ENCODE assay signal across 24 cellular contexts in the genomic region with DNA sequence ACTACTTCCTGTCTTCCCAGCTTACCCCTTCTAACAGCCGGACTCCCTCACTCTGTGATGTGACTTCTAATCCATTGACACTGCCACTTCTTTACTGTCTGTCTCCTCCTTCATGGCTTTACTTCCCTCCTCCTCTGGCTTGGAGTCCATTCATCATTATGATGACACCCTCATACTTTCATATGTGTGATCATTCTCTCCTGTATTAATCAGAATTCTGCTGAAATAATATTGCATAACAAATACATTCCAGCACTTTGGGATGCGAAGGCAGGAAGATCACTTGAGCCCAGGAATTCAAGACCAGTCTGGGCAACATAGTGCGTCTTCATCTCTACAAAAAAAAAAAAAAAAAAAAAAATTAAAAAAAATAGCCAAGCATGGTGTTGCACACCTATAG.
A peak's percentile ranks its signal among the peaks of the same experiment; 100 is the strongest.
DNase-seq lines count a peak whose midpoint lies in the region; ATAC-seq and TF ChIP-seq lines count a peak whose summit lies in the region.
"Had no signal": no experiment of that assay in that cellular context is flagged by ENCODE, and none has a peak within 500 bp of the region (broad histone marks: within the 10 kb centered on the region; RNA-seq: fewer than 3 reads in every experiment).

No MANE protein-coding gene starts in this region.

- DNase-seq in MCF 10A (ENCODE audit: unreplicated experiment) (peak; percentile 30), breast epithelium (ENCODE audit: low spot score in 2 of 2) (no peak), mammary epithelial cell (peak; percentile 51), iris pigment epithelial cell (ENCODE audit: low read depth) (peak; percentile 62), HuH-7 (ENCODE audit: low spot score) (no peak), HuH-7.5 (ENCODE audit: low spot score) (no peak)
- DNase-seq in stimulated activated CD4-positive, alpha-beta T cell treated with anti-CD3 and anti-CD28 coated beads, Interleukin-12 subunit alpha, Interleukin-12 subunit beta, amount 100 ng/mL, for 4 hours: no peak
- DNase-seq: DMS53, Kasumi-1, MG63, NCI-H1417, NCI-H1694 treated with DMSO at 0.1 percent for 48 hours, NCI-H2081 treated with DMSO at 0.1 percent for 48 hours, NCI-H2171 treated with DMSO at 0.1 percent for 48 hours, NCI-H446, NCI-H526, OCI-M1 had no signal

- in situ Hi-C loops in mammary epithelial cell (cut with MboI; ENCODE audit: low sequenced_read_pairs in 2 of 2): no loop called here

- H3K27ac ChIP-seq in breast epithelium (no peak overlapping the region), mammary epithelial cell (ENCODE audit: insufficient read depth, low read depth, low read length) (no peak overlapping the region)
- H3K27ac ChIP-seq: 22Rv1, C4-2B, SJSA1 had no signal

- H3K9me3 Mint-ChIP-seq in MCF 10A (ENCODE audit: unreplicated experiment): peaks cover 2% of the 10 kb centered on the region

- no peak overlapping the region for H2AFZ ChIP-seq in mammary epithelial cell (ENCODE audit: low read depth, low read length)

- 86% methylated on average over 1 of the region's 3 CpGs for WGBS in mammary epithelial cell (ENCODE audit: low coverage, missing lambda C conversion rate)

- no peaks in the 10 kb centered on the region for H3K4me1 ChIP-seq in breast epithelium
- H3K4me1 ChIP-seq in mammary epithelial cell (ENCODE audit: insufficient read depth, low read length): peaks cover 4% of the 10 kb centered on the region
- H3K4me1 ChIP-seq: HAP-1, SJSA1 had no signal

- POLR2A ChIA-PET in MCF 10A (lab: Yijun Ruan, JAX): no interaction called here

- intact Hi-C loops in MCF 10A (cut with micrococcal nuclease): no loop called here
- intact Hi-C loops in breast epithelium (cut with DNase I; ENCODE audit: low total_unique reads): no loop called here
- intact Hi-C loops in mammary epithelial cell (cut with micrococcal nuclease): loop anchor here (2.0 to 5.0 kb wide), 2 partner anchors 37 to 122 kb away; no protein-coding TSS in a partner anchor

- H3K36me3 Mint-ChIP-seq in MCF 10A (ENCODE audit: insufficient read depth, unreplicated experiment): no peaks in the 10 kb centered on the region

- no peaks in the 10 kb centered on the region for H3K27me3 Mint-ChIP-seq in MCF 10A (ENCODE audit: insufficient read depth, unreplicated experiment)

- H3K4me2 ChIP-seq in mammary epithelial cell (ENCODE audit: insufficient read depth, low read depth, low read length): no peak overlapping the region

- H3K9me3 ChIP-seq in breast epithelium (no peaks in the 10 kb centered on the region), mammary epithelial cell (replicated peaks; ENCODE audit: insufficient read depth, low read length) (no peaks in the 10 kb centered on the region)
- H3K9me3 ChIP-seq: HAP-1, MG63, SJSA1 had no signal

- no peak for ATAC-seq in HG02870 (IDR thresholded peaks at IDR 0.05; ENCODE audit: unreplicated experiment)
- ATAC-seq: GM12878, Right ventricle myocardium inferior had no signal

- H3K4me3 ChIP-seq in breast epithelium (no peak overlapping the region), mammary epithelial cell (replicated peaks in 1 of 3; ENCODE audit: insufficient read depth in 1 of 3, low read depth in 2 of 3, low read length in 3 of 3) (no peak overlapping the region)
- H3K4me3 ChIP-seq: GM12878, HAP-1, MG63, SJSA1 had no signal

- H3K4me3 Mint-ChIP-seq in MCF 10A (ENCODE audit: unreplicated experiment): no peak overlapping the region

- no peak for TF ChIP-seq CTCF in MCF 10A (IDR thresholded peaks at IDR 0.05; ENCODE audit: unreplicated experiment)
- no peak for TF ChIP-seq CTCF in breast epithelium (IDR thresholded peaks at IDR 0.05)
- no peak for TF ChIP-seq CTCF in mammary epithelial cell (conservative IDR thresholded peaks at IDR 0.05 in 1 of 2, IDR thresholded peaks at IDR 0.05 in 1 of 2; ENCODE audit: extremely low read depth in 1 of 2, insufficient read depth in 1 of 2, low read depth in 1 of 2, low read length in 2 of 2)

- H3K27me3 ChIP-seq in breast epithelium: no peaks in the 10 kb centered on the region
- no peaks in the 10 kb centered on the region for H3K27me3 ChIP-seq in mammary epithelial cell (ENCODE audit: insufficient read depth, low read length)
- H3K27me3 ChIP-seq: MG63, SJSA1 had no signal

- no peaks in the 10 kb centered on the region for H3K79me2 ChIP-seq in mammary epithelial cell (ENCODE audit: insufficient read depth, low read length)

- no peak overlapping the region for H3K9ac ChIP-seq in mammary epithelial cell (ENCODE audit: insufficient read depth, low read length)

- dilution Hi-C loops in mammary epithelial cell (cut with HindIII; ENCODE audit: low sequenced_read_pairs): no loop called here

- peaks cover 6% of the 10 kb centered on the region for H3K4me1 Mint-ChIP-seq in MCF 10A (ENCODE audit: insufficient read depth, unreplicated experiment)

- CTCF ChIA-PET in MCF 10A (lab: Yijun Ruan, JAX) (interaction anchor here (0.6 to 1.0 kb wide), 2 partner anchors 35 to 43 kb away, joined by 3 to 5 read pairs; no protein-coding TSS in a partner anchor), mammary epithelial cell (lab: Charles Lee; ENCODE audit: low non-redundant PET) (no interaction called here)

- no peak for TF ChIP-seq POLR2A in breast epithelium (IDR thresholded peaks at IDR 0.05)

- no peak overlapping the region for H3K27ac Mint-ChIP-seq in MCF 10A (ENCODE audit: low read depth, unreplicated experiment)

- H3K36me3 ChIP-seq in breast epithelium: no peaks in the 10 kb centered on the region
- no peaks in the 10 kb centered on the region for H3K36me3 ChIP-seq in mammary epithelial cell (ENCODE audit: insufficient read depth, low read length)
- H3K36me3 ChIP-seq: HAP-1, MG63, SJSA1 had no signal

- no TSS peak for BruUV-seq in MCF 10A (replicated peaks; lab: Mats Ljungman, UMichigan)
- BruUV-seq in mammary epithelial cell (replicated peaks; lab: Mats Ljungman, UMichigan): no TSS peak

- no peaks in the 10 kb centered on the region for H4K20me1 ChIP-seq in mammary epithelial cell (ENCODE audit: insufficient read depth, low read length)

Comparison
In these comparisons a context has a peak if more than half of its experiments do, and no peak if none do; other contexts are left out.
1. DNase-seq: peak in MCF 10A (single experiment), mammary epithelial cell (single experiment) and iris pigment epithelial cell (single experiment); none in breast epithelium (0 of 2), stimulated activated CD4-positive, alpha-beta T cell treated with anti-CD3 and anti-CD28 coated beads, Interleukin-12 subunit alpha, Interleukin-12 subunit beta, amount 100 ng/mL, for 4 hours (single experiment), HuH-7 (single experiment) and HuH-7.5 (single experiment).